In the genomic region with DNA sequence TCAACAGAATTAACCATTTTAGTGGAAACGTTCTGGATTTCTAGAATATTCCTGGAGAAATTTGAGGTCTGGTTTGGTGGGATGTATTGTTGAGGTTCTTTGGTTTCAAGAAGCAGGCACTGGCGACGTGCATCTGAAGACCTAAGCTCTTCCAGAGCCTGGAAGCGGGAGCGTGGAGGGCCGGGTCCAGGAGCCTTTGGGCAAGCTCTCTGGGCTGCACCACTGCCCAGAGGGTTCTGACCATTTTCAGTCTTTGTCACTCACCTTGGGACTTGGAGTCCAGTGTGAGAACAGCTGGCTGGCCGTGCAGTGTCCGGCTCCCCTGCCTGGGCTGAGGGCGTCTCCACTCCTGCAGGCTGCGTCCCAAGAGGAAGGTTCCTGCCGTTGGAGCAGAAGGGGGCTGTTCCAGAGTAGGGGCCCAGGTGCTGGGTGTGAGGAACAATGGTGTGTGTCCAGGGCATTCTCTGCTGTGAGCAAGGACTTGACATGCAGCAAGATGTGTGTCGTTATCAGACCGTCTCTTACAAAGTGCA, we compare ENCODE assay signal across 25 cellular contexts. TPM values are rescaled to one million over a fixed set of nuclear protein-coding genes. Genes with fewer than 3 reads are reported as not detected.
"Had no signal": no experiment of that assay in that cellular context is flagged by ENCODE, and none has a peak within 500 bp of the region (broad histone marks: within the 10 kb centered on the region; RNA-seq: fewer than 3 reads in every experiment).

No MANE protein-coding gene starts in this region.

- H3K27ac ChIP-seq: SJSA1, SK-N-MC had no signal

- FAIRE-seq: HepG2, RCC 7860 had no signal

- H3K4me3 ChIP-seq: MG63, SJSA1, SK-N-MC had no signal

- H3K36me3 ChIP-seq: MG63, SJSA1 had no signal

- H3K4me1 ChIP-seq: SJSA1 had no signal

- DNase-seq: IMR-90, Karpas-422, KG1, MG63, NCI-H1092, NCI-H1105 treated with DMSO at 0.1 percent for 48 hours, NCI-H1417 treated with DMSO at 0.1 percent for 48 hours, NCI-H146, NCI-H1694 treated with DMSO at 0.1 percent for 48 hours, NCI-H1930, NCI-H2081, NCI-H2107, NCI-H2227 treated with DMSO at 0.1 percent for 48 hours, NCI-H510A, NCI-H524 treated with DMSO at 0.1 percent for 48 hours, NCI-H69, NCI-H774, Right ventricle myocardium superior, RPMI8226, SIG-M5 had no signal

- H3K9me3 ChIP-seq: MG63, SJSA1 had no signal

- H3K27me3 ChIP-seq: MG63, SJSA1 had no signal

RNA-seq across cellular contexts. Expression of gene TMEM271, which starts 53.1 kb away (rescaled TPM):
- total RNA-seq: HepG2, HT1080, IMR-90, Right ventricle myocardium superior, SJSA1 had no signal
- polyA plus RNA-seq: HepG2, IMR-90 had no signal
